ENCODE assay signal across 9 cellular contexts in genomic region chr6:35044145-35044745, GRCh38.
A peak's percentile ranks its signal among the peaks of the same experiment; 100 is the strongest.
DNase-seq lines count a peak whose midpoint lies in the region; ATAC-seq and TF ChIP-seq lines count a peak whose summit lies in the region.
"Had no signal": no experiment of that assay in that cellular context is flagged by ENCODE, and none has a peak within 500 bp of the region (broad histone marks: within the 10 kb centered on the region; RNA-seq: fewer than 3 reads in every experiment).

No MANE protein-coding gene starts in this region.

- H3K4me1 Mint-ChIP-seq in progenitor cell of endocrine pancreas (ENCODE audit: low read depth): peaks cover 40% of the 10 kb centered on the region
- H3K4me1 Mint-ChIP-seq: memory B cell had no signal

- no peaks in the 10 kb centered on the region for H3K27me3 Mint-ChIP-seq in progenitor cell of endocrine pancreas
- H3K27me3 Mint-ChIP-seq: memory B cell had no signal

- no peak overlapping the region for H3K4me3 Mint-ChIP-seq in progenitor cell of endocrine pancreas (ENCODE audit: low read depth)
- H3K4me3 Mint-ChIP-seq: memory B cell had no signal

- peak overlapping the region; percentile 85 for H3K27ac Mint-ChIP-seq in progenitor cell of endocrine pancreas
- H3K27ac Mint-ChIP-seq: memory B cell had no signal

- ATAC-seq in HG03571 (IDR thresholded peaks at IDR 0.05; ENCODE audit: unreplicated experiment): no peak
- ATAC-seq in GM18868 (IDR thresholded peaks at IDR 0.05; ENCODE audit: unreplicated experiment): no peak
- ATAC-seq in HG03045 (IDR thresholded peaks at IDR 0.05; ENCODE audit: unreplicated experiment): no peak

- H3K36me3 Mint-ChIP-seq in progenitor cell of endocrine pancreas (ENCODE audit: insufficient read depth): peaks cover 5% of the 10 kb centered on the region

- no peaks in the 10 kb centered on the region for H3K36me3 ChIP-seq in NT2/D1 (ENCODE audit: insufficient read depth, insufficient read length, low read length)

- H3K9ac ChIP-seq in NT2/D1 (ENCODE audit: insufficient read length, low read depth): no peak overlapping the region

- H3K4me3 ChIP-seq in NT2/D1 (ENCODE audit: insufficient read length, low read depth): no peak overlapping the region
- H3K4me3 ChIP-seq in fibroblast of pulmonary artery (replicated peaks; ENCODE audit: low read depth, low read length): no peak overlapping the region

- H3K27me3 ChIP-seq in NT2/D1 (ENCODE audit: insufficient read depth, insufficient read length): no peaks in the 10 kb centered on the region

- TF ChIP-seq CTCF in fibroblast of pulmonary artery (IDR thresholded peaks at IDR 0.05; ENCODE audit: low read length, missing control alignments): no peak
- TF ChIP-seq CTCF in progenitor cell of endocrine pancreas (IDR thresholded peaks at IDR 0.05; ENCODE audit: unreplicated experiment): no peak

- DNase-seq in EH (ENCODE audit: low read depth): peak; percentile 55
- peak; percentile 57 for DNase-seq in NT2/D1 (ENCODE audit: low read depth, low spot score)
- peak; percentile 88 for DNase-seq in fibroblast of pulmonary artery (ENCODE audit: low read depth)
- DNase-seq in progenitor cell of endocrine pancreas (ENCODE audit: low spot score, unreplicated experiment): no peak
- DNase-seq in activated CD4-positive, alpha-beta T cell treated with anti-CD3 and anti-CD28 coated beads for 1 hour: no peak

- H3K9me3 ChIP-seq in NT2/D1 (ENCODE audit: insufficient read depth, low read length): no peaks in the 10 kb centered on the region

- no peaks in the 10 kb centered on the region for H3K9me3 Mint-ChIP-seq in progenitor cell of endocrine pancreas (ENCODE audit: low read depth)
- H3K9me3 Mint-ChIP-seq: memory B cell had no signal

- H3K4me1 ChIP-seq in NT2/D1 (ENCODE audit: insufficient read depth, insufficient read length): peaks cover 13% of the 10 kb centered on the region

Comparison
In these comparisons a context has a peak if more than half of its experiments do, and no peak if none do; other contexts are left out.
1. DNase-seq: peak in EH (single experiment), NT2/D1 (single experiment) and fibroblast of pulmonary artery (single experiment); none in progenitor cell of endocrine pancreas (single experiment) and activated CD4-positive, alpha-beta T cell treated with anti-CD3 and anti-CD28 coated beads for 1 hour (single experiment).